ENCODE assay signal across 26 cellular contexts in genomic region chr6:43186706-43187105, GRCh38. TPM values are rescaled to one million over a fixed set of nuclear protein-coding genes. Genes with fewer than 3 reads are reported as not detected.
DNase-seq lines count a peak whose midpoint lies in the region; ATAC-seq and FAIRE-seq lines count a peak whose summit lies in the region.
"Had no signal": no experiment of that assay in that cellular context is flagged by ENCODE, and none has a peak within 500 bp of the region (broad histone marks: within the 10 kb centered on the region; RNA-seq: fewer than 3 reads in every experiment).

No MANE protein-coding gene starts in this region.

- no peak for ATAC-seq in activated naive CD4-positive, alpha-beta T cell treated with anti-CD3 and anti-CD28 coated beads, Interleukin-2, amount 50 U/mL, for 72 hours
- ATAC-seq in T-cell (replicated peaks in 1 of 4): no peak
- no peak for ATAC-seq in stimulated activated effector memory CD8-positive, alpha-beta T cell treated with anti-CD3 and anti-CD28 coated beads, Interleukin-12 subunit alpha, Interleukin-12 subunit beta, amount 100 ng/mL, for 72 hours
- ATAC-seq in GM18873 (IDR thresholded peaks at IDR 0.05; ENCODE audit: low FRiP score, unreplicated experiment): no peak
- ATAC-seq: left lung had no signal

- H3K27ac Mint-ChIP-seq in activated naive CD4-positive, alpha-beta T cell treated with anti-CD3 and anti-CD28 coated beads, Interleukin-2, amount 50 U/mL, for 72 hours: peak overlapping the region; percentile 56 to 91
- H3K27ac Mint-ChIP-seq in T-cell: peak overlapping the region; percentile 65 to 86
- H3K27ac Mint-ChIP-seq in stimulated activated effector memory CD8-positive, alpha-beta T cell treated with anti-CD3 and anti-CD28 coated beads, Interleukin-12 subunit alpha, Interleukin-12 subunit beta, amount 100 ng/mL, for 72 hours: peak overlapping the region; percentile 85
- H3K27ac Mint-ChIP-seq: activated T-helper 2 cell treated with anti-CD3 and anti-CD28 coated beads, Interferon-gamma antibody, Interleukin-2, Interleukin-4, amounts not matched to agents 10 μg/mL and 5 μg/mL and 100 μg/mL, durations not matched to agents 14 hours and 24 hours and 36 hours; B cell had no signal

- H3K9me3 Mint-ChIP-seq in activated naive CD4-positive, alpha-beta T cell treated with anti-CD3 and anti-CD28 coated beads, Interleukin-2, amount 50 U/mL, for 72 hours: no peaks in the 10 kb centered on the region
- H3K9me3 Mint-ChIP-seq in T-cell: no peaks in the 10 kb centered on the region
- no peaks in the 10 kb centered on the region for H3K9me3 Mint-ChIP-seq in stimulated activated effector memory CD8-positive, alpha-beta T cell treated with anti-CD3 and anti-CD28 coated beads, Interleukin-12 subunit alpha, Interleukin-12 subunit beta, amount 100 ng/mL, for 72 hours
- H3K9me3 Mint-ChIP-seq: activated T-helper 2 cell treated with anti-CD3 and anti-CD28 coated beads, Interferon-gamma antibody, Interleukin-2, Interleukin-4, amounts not matched to agents 10 μg/mL and 5 μg/mL and 100 μg/mL, durations not matched to agents 14 hours and 24 hours and 36 hours; IgD-negative memory B cell had no signal

- no peaks in the 10 kb centered on the region for H3K27me3 Mint-ChIP-seq in T-cell
- H3K27me3 Mint-ChIP-seq: B cell, IgD-negative memory B cell had no signal

- no peak for DNase-seq in activated naive CD4-positive, alpha-beta T cell treated with anti-CD3 and anti-CD28 coated beads, Interleukin-2, amount 50 U/mL, for 72 hours (ENCODE audit: low spot score in 2 of 2)
- no peak for DNase-seq in activated naive CD4-positive, alpha-beta T cell treated with Interleukin-2 at 50 U/mL for 16 hours
- DNase-seq in T-cell (no peak), epithelial cell of prostate (ENCODE audit: low read depth, low spot score) (no peak), NCI-H146 treated with DMSO at 0.1 percent for 48 hours (lab: John Stamatoyannopoulos, UW; ENCODE audit: unreplicated experiment) (no peak), urothelium cell line (ENCODE audit: low spot score) (no peak)
- no peak for DNase-seq in stimulated activated effector memory CD8-positive, alpha-beta T cell treated with anti-CD3 and anti-CD28 coated beads, Interleukin-12 subunit alpha, Interleukin-12 subunit beta, amount 100 ng/mL, for 72 hours (ENCODE audit: low spot score in 2 of 2)
- DNase-seq: ACHN; activated CD4-positive, CD25-positive, alpha-beta regulatory T cell; EL; glutamatergic neuron; left lung; mesenchymal stem cell; NCI-H146; stimulated activated CD4-positive, alpha-beta T cell treated with anti-CD3 and anti-CD28 coated beads, Interleukin-2, amount 100 ng/mL, for 24 hours; stimulated activated CD8-positive, alpha-beta memory T cell treated with anti-CD3 and anti-CD28 coated beads, Interleukin-4, amount 100 ng/mL, for 48 hours had no signal

- POLR2A ChIA-PET in T-cell (lab: Charles Lee): no interaction called here

- CTCF ChIA-PET in T-cell (lab: Charles Lee): no interaction called here

- peak overlapping the region; percentile 47 for H3K27ac ChIP-seq in epithelial cell of prostate
- H3K27ac ChIP-seq: adrenal gland, left lung, SJSA1, tibial nerve had no signal

- H3K36me3 Mint-ChIP-seq in activated naive CD4-positive, alpha-beta T cell treated with anti-CD3 and anti-CD28 coated beads, Interleukin-2, amount 50 U/mL, for 72 hours: peaks cover 0 to 12% of the 10 kb centered on the region in 2 donors
- peaks cover 43% of the 10 kb centered on the region for H3K36me3 Mint-ChIP-seq in T-cell
- peaks cover 73% of the 10 kb centered on the region for H3K36me3 Mint-ChIP-seq in stimulated activated effector memory CD8-positive, alpha-beta T cell treated with anti-CD3 and anti-CD28 coated beads, Interleukin-12 subunit alpha, Interleukin-12 subunit beta, amount 100 ng/mL, for 72 hours

- peaks cover 58 to 60% (median 58%) of the 10 kb centered on the region in 3 donors for H3K4me1 Mint-ChIP-seq in T-cell
- peaks cover 41% of the 10 kb centered on the region for H3K4me1 Mint-ChIP-seq in stimulated activated effector memory CD8-positive, alpha-beta T cell treated with anti-CD3 and anti-CD28 coated beads, Interleukin-12 subunit alpha, Interleukin-12 subunit beta, amount 100 ng/mL, for 72 hours

- no peak for FAIRE-seq in urothelium cell line (lab: Jason Lieb, UNC)
- FAIRE-seq: endothelial cell of umbilical vein had no signal

- H3K4me3 Mint-ChIP-seq in T-cell: peak overlapping the region in 1 of 3 donors; percentile 31
- H3K4me3 Mint-ChIP-seq in stimulated activated effector memory CD8-positive, alpha-beta T cell treated with anti-CD3 and anti-CD28 coated beads, Interleukin-12 subunit alpha, Interleukin-12 subunit beta, amount 100 ng/mL, for 72 hours: no peak overlapping the region
- H3K4me3 Mint-ChIP-seq: B cell had no signal

RNA-seq across cellular contexts. Expression of gene CUL9, which starts 4.7 kb away (rescaled TPM):
- total RNA-seq in activated naive CD4-positive, alpha-beta T cell treated with anti-CD3 and anti-CD28 coated beads, Interleukin-2, amount 50 U/mL, for 72 hours: 10 to 100 TPM; 45.7 to 88.0 TPM
- total RNA-seq in T-cell: 100 to 1,000 TPM in 1 of 5 donors, 10 to 100 TPM in 4; 92.5 to 107 (median 96.5) TPM

RNA-seq across cellular contexts. Expression of gene SRF, which starts 15.6 kb away (rescaled TPM):
- total RNA-seq in activated naive CD4-positive, alpha-beta T cell treated with anti-CD3 and anti-CD28 coated beads, Interleukin-2, amount 50 U/mL, for 72 hours: 10 to 100 TPM; 31.0 to 42.7 TPM
- total RNA-seq in T-cell: 10 to 100 TPM; 19.6 to 34.1 (median 33.7) TPM

RNA-seq across cellular contexts. Expression of gene DNPH1, which starts 42.6 kb away (rescaled TPM):
- 10 to 100 TPM; 39.3 to 73.5 TPM for total RNA-seq in activated naive CD4-positive, alpha-beta T cell treated with anti-CD3 and anti-CD28 coated beads, Interleukin-2, amount 50 U/mL, for 72 hours
- total RNA-seq in T-cell: 10 to 100 TPM; 28.5 to 76.1 (median 57.5) TPM

RNA-seq across cellular contexts. Expression of gene TTBK1, which starts 56.6 kb away (rescaled TPM):
- total RNA-seq in activated naive CD4-positive, alpha-beta T cell treated with anti-CD3 and anti-CD28 coated beads, Interleukin-2, amount 50 U/mL, for 72 hours: under 1 TPM; 0.09 to 0.37 TPM
- under 1 TPM in 2 of 5 donors, not detected in 3; 0.03 to 0.07 TPM for total RNA-seq in T-cell
- total RNA-seq: endothelial cell of umbilical vein, H4, NCI-H460, SJSA1, tibial nerve had no signal
